13 cellular contexts compared by ENCODE assay signal in the genomic region with DNA sequence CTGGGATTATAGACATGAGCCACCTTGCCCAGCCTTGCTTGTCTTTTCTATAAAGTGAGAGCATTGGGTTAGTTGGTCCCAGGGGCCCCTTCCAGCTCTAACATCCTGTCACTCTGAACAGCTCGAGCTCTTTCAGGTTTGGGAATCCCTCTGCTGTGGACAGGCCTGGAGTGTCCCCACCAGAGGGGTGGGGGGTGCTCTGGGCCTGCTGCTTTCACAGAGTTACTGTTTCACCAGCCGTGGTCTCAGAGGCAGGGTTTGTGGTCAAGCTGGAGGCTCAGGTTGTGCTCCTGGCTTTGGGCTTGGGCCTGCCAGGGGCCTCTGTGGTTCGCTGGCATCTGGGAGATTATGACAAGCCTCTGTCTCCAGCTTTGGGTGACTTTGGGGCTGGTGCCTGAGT. TPM values are rescaled to one million over a fixed set of nuclear protein-coding genes. Genes with fewer than 3 reads are reported as not detected.
DNase-seq lines count a peak whose midpoint lies in the region; ATAC-seq and TF ChIP-seq lines count a peak whose summit lies in the region.
"Had no signal": no experiment of that assay in that cellular context is flagged by ENCODE, and none has a peak within 500 bp of the region (broad histone marks: within the 10 kb centered on the region; RNA-seq: fewer than 3 reads in every experiment).

No MANE protein-coding gene starts in this region.

- H2BK20ac ChIP-seq in IMR-90 (ENCODE audit: low read depth, low read length) = no peak overlapping the region

- peaks cover 83% of the 10 kb centered on the region for H4K20me1 ChIP-seq in IMR-90 (ENCODE audit: insufficient read depth, low read length)

- dilution Hi-C loops in IMR-90 (cut with HindIII; ENCODE audit: low sequenced_read_pairs, unreplicated experiment) = no loop called here

- TF ChIP-seq POLR2A in IMR-90 (IDR thresholded peaks at IDR 0.05; ENCODE audit: low read depth, low read length) = no peak
- no peak for TF ChIP-seq POLR2A in GM18505 (IDR thresholded peaks at IDR 0.05; ENCODE audit: borderline replicate concordance, extremely low read depth, insufficient read depth, insufficient read length)

- no peak overlapping the region; the same call in 1 of the 2 replicates for H3K14ac ChIP-seq in IMR-90 (replicated peaks; ENCODE audit: low read depth, low read length)

- intact Hi-C loops in IMR-90 (cut with micrococcal nuclease) = loop anchor here (5.0 kb wide), 1 partner anchor 43 kb away; no protein-coding TSS in a partner anchor

- BruUV-seq in IMR-90 (replicated peaks; lab: Mats Ljungman, UMichigan) = no TSS peak

- no peak overlapping the region for H3K27ac ChIP-seq in IMR-90 (ENCODE audit: insufficient read depth, low read length)
- H3K27ac ChIP-seq: breast epithelium, esophagus muscularis mucosa had no signal

- no peak overlapping the region for H4K5ac ChIP-seq in IMR-90 (ENCODE audit: low read depth, low read length)

- peaks cover 41% of the 10 kb centered on the region for H3K9me1 ChIP-seq in IMR-90 (ENCODE audit: insufficient read depth, low read length)

- no peaks in the 10 kb centered on the region for H3K9me3 ChIP-seq in IMR-90 (ENCODE audit: control insufficient read depth, insufficient read depth, low read length)
- H3K9me3 ChIP-seq: breast epithelium, esophagus muscularis mucosa had no signal

- no peak overlapping the region for H3K56ac ChIP-seq in IMR-90 (ENCODE audit: extremely low read depth, insufficient read depth, low read length)

- H4K8ac ChIP-seq in IMR-90 (ENCODE audit: low read depth in 2 of 2, low read length in 2 of 2) = no peak overlapping the region

- peak; percentile 1 for TF ChIP-seq CTCF in GM10266 (IDR thresholded peaks at IDR 0.05; ENCODE audit: control insufficient read depth, insufficient read depth, low read depth, missing control alignments)
- TF ChIP-seq CTCF in IMR-90 (conservative IDR thresholded peaks at IDR 0.05; ENCODE audit: low read depth, low read length) = no peak
- no peak for TF ChIP-seq CTCF in fibroblast of mammary gland (conservative IDR thresholded peaks at IDR 0.05; ENCODE audit: control insufficient read depth, insufficient read depth, low read depth, low read length)

- peaks cover 13 to 84% of the 10 kb centered on the region in 2 experiments; a peak in 3 of 4 replicates for H3K79me1 ChIP-seq in IMR-90 (ENCODE audit: low read depth in 1 of 2, low read length in 2 of 2)

- peaks cover 39% of the 10 kb centered on the region for H3K4me1 ChIP-seq in IMR-90 (ENCODE audit: control insufficient read depth, insufficient read depth, low read length)

- ATAC-seq in GM21447 (IDR thresholded peaks at IDR 0.05; ENCODE audit: unreplicated experiment) = peak; percentile 38
- no peak for ATAC-seq in IMR-90 (ENCODE audit: low read depth)
- ATAC-seq in GM18505 (IDR thresholded peaks at IDR 0.05; ENCODE audit: unreplicated experiment) = no peak

- no peak overlapping the region for H3K4me2 ChIP-seq in IMR-90 (ENCODE audit: low read depth, low read length)

- H3K23ac ChIP-seq in IMR-90 (ENCODE audit: low read depth, low read length) = 0 out of 2 replicates have a peak overlapping the region, but pooled peaks have one; percentile 20

- no CpG with 5 or more reads among the region's 3 CpGs for WGBS in IMR-90 (ENCODE audit: extremely low coverage in 2 of 2, insufficient read length in 1 of 2), 2 experiments

- no peaks in the 10 kb centered on the region for H3K36me3 ChIP-seq in IMR-90 (ENCODE audit: control insufficient read depth, insufficient read depth, low read length)
- H3K36me3 ChIP-seq: breast epithelium, esophagus muscularis mucosa had no signal

- no peak overlapping the region for H2BK5ac ChIP-seq in IMR-90 (ENCODE audit: low read depth, low read length, poor library complexity, severe bottlenecking)

- CTCF ChIA-PET in IMR-90 (lab: Yijun Ruan, JAX) = interaction anchor here (0.8 to 1.2 kb wide), 3 partner anchors 49 to 417 kb away, joined by 3 read pairs; no protein-coding TSS in a partner anchor

- no peak overlapping the region for H3K9ac ChIP-seq in IMR-90 (ENCODE audit: low read depth, low read length)

- H4K91ac ChIP-seq in IMR-90 (ENCODE audit: insufficient read depth, low read depth, low read length) = no peak overlapping the region

- DNase-seq in GM10266 (ENCODE audit: extremely low spot score) = peak; percentile 45
- DNase-seq in IMR-90 = no peak
- no peak for DNase-seq in fibroblast of mammary gland (ENCODE audit: low read depth)
- DNase-seq in SKM-1 treated with dmso at 0.1 percent for 144 hours (lab: John Stamatoyannopoulos, UW; ENCODE audit: unreplicated experiment) = no peak
- no peak for DNase-seq in NCI-H69 (lab: John Stamatoyannopoulos, UW)
- DNase-seq in hippocampal formation (lab: John Stamatoyannopoulos, UW) = no peak
- DNase-seq: activated T-cell treated with anti-CD3 and anti-CD28 coated beads for 4 hours, KG1, NCI-H446 treated with DMSO at 0.1 percent for 48 hours had no signal

- in situ Hi-C loops in IMR-90 (cut with MboI; ENCODE audit: low sequenced_read_pairs) = no loop called here

- no peak for TF ChIP-seq RAD21 in IMR-90 (IDR thresholded peaks at IDR 0.05; ENCODE audit: low read length)

- H2AK5ac ChIP-seq in IMR-90 (ENCODE audit: low read depth, low read length) = 0 out of 2 replicates have a peak overlapping the region, but pooled peaks have one; percentile 28

- POLR2A ChIA-PET in IMR-90 (lab: Charles Lee; ENCODE audit: unreplicated experiment) = no interaction called here

- H2AFZ ChIP-seq in IMR-90 (replicated peaks; ENCODE audit: low read length, poor library complexity) = no peak overlapping the region

- H3K4me3 ChIP-seq in IMR-90 (ENCODE audit: insufficient read depth, low read depth, low read length) (no peak overlapping the region), fibroblast of mammary gland (ENCODE audit: control insufficient read depth, low read depth, low read length) (peak overlapping the region; percentile 1)
- H3K4me3 ChIP-seq: esophagus muscularis mucosa had no signal

- H2BK120ac ChIP-seq in IMR-90 (ENCODE audit: low read depth, low read length) = no peak overlapping the region

- H2AK9ac ChIP-seq in IMR-90 (replicated peaks; ENCODE audit: low read depth, low read length, poor library complexity) = no peak overlapping the region

- H3K18ac ChIP-seq in IMR-90 (ENCODE audit: low read depth, low read length) = no peak overlapping the region

- no peaks in the 10 kb centered on the region for H3K27me3 ChIP-seq in IMR-90 (ENCODE audit: control insufficient read depth, insufficient read depth, low read length)

- H3K4ac ChIP-seq in IMR-90 (ENCODE audit: low read depth, low read length) = peak overlapping the region; percentile 52; the same call in 1 of the 2 replicates

- H2BK15ac ChIP-seq in IMR-90 (ENCODE audit: low read depth, low read length) = no peak overlapping the region

TF ChIP-seq in IMR-90, 13 proteins besides CTCF, POLR2A, EP300 and RAD21:
- TF ChIP-seq CEBPB (IDR thresholded peaks at IDR 0.05; ENCODE audit: low read depth, low read length) (no peak), BHLHE40 (IDR thresholded peaks at IDR 0.05; ENCODE audit: low read depth, low read length) (no peak), MAFK (IDR thresholded peaks at IDR 0.05; ENCODE audit: low read depth, low read length) (no peak)
- TF ChIP-seq, protein P1, sequence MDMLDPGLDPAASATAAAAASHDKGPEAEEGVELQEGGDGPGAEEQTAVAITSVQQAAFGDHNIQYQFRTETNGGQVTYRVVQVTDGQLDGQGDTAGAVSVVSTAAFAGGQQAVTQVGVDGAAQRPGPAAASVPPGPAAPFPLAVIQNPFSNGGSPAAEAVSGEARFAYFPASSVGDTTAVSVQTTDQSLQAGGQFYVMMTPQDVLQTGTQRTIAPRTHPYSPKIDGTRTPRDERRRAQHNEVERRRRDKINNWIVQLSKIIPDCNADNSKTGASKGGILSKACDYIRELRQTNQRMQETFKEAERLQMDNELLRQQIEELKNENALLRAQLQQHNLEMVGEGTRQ (IDR thresholded peaks at IDR 0.05; ENCODE audit: low read depth, low read length) = no peak

RNA-seq across cellular contexts. Expression of gene FBXL14, which starts 59.7 kb away (rescaled TPM):
- total RNA-seq in IMR-90 (2012; rRNA removed) = 4.7 TPM in 2 replicates
- polyA plus RNA-seq in IMR-90 (2012; rRNA removed) = 7.3 and 8.8 TPM in 2 replicates
- polyA plus RNA-seq in IMR-90 (2012; cell fraction: cytosol; rRNA removed) = 2.2 and 9.6 TPM in 2 replicates
- polyA plus RNA-seq in IMR-90 (2012; cell fraction: nucleus; rRNA removed; ENCODE audit: low replicate concordance) = 2.8 and 5.8 TPM in 2 replicates
